In genomic region chr6:55985309-55985708, GRCh38 we compare ENCODE assay signal across 2 cellular contexts.
A peak's percentile ranks its signal among the peaks of the same experiment; 100 is the strongest.
TF ChIP-seq lines count a peak whose summit lies in the region.

No MANE protein-coding gene starts in this region.

TF ChIP-seq in HepG2, 621 proteins besides CTCF, POLR2A, EP300 and RAD21 (continued from another document):
- TF ChIP-seq MAFF (IDR thresholded peaks at IDR 0.05; ENCODE audit: low read depth, low read length) (peak; percentile 64; the same call in 1 of the 2 replicates), MAFK (conservative IDR thresholded peaks at IDR 0.05 in 1 of 2, IDR thresholded peaks at IDR 0.05 in 1 of 2; ENCODE audit: low read length in 2 of 2) (peak; percentile 61 to 70)

TF ChIP-seq in IMR-90, 13 proteins besides CTCF, POLR2A, EP300 and RAD21 (continued from another document):
- TF ChIP-seq FOS (IDR thresholded peaks at IDR 0.05; ENCODE audit: low read depth, low read length): no peak
